ENCODE assay signal across 21 cellular contexts in genomic region chrX:29724316-29724715, GRCh38.
"Had no signal": no experiment of that assay in that cellular context is flagged by ENCODE, and none has a peak within 500 bp of the region (broad histone marks: within the 10 kb centered on the region; RNA-seq: fewer than 3 reads in every experiment).

No MANE protein-coding gene starts in this region.

- ATAC-seq: activated CD8-positive, alpha-beta T cell treated with anti-CD3 and anti-CD28 coated beads, Interleukin-2, amount 10 ng/mL, durations not matched to agents 7 days and 5 days; activated naive CD8-positive, alpha-beta T cell treated with anti-CD3 and anti-CD28 coated beads, Interleukin-2, amount 50 U/mL, for 24 hours; heart right ventricle; left cardiac atrium; natural killer cell treated with Interleukin-12 subunit alpha and Interleukin-12 subunit beta and Interleukin-15 and Interleukin-18, amount 100 ng/mL, for 72 hours; stimulated activated naive B cell treated with anti-CD40 and anti-IgM and Interleukin-4, amounts not matched to agents 10 μg/mL and 1 μg/mL and 100 μg/mL, for 72 hours had no signal

- DNase-seq: activated CD4-positive, alpha-beta T cell treated with anti-CD3 and anti-CD28 coated beads, Interleukin-2, amount 10 ng/mL, durations not matched to agents 7 days and 5 days; activated CD4-positive, CD25-positive, alpha-beta regulatory T cell treated with anti-CD3 and anti-CD28 coated beads, Interleukin-2, amount 50 U/mL, for 72 hours; activated CD8-positive, alpha-beta T cell treated with anti-CD3 and anti-CD28 coated beads, Interleukin-2, amount 10 ng/mL, durations not matched to agents 7 days and 5 days; activated gamma-delta T cell; activated naive CD4-positive, alpha-beta T cell treated with anti-CD3 and anti-CD28 coated beads, Interleukin-2, amount 50 U/mL, for 16 hours; activated naive CD8-positive, alpha-beta T cell treated with anti-CD3 and anti-CD28 coated beads, Interleukin-2, amount 50 U/mL, for 24 hours; aorta; brain microvascular endothelial cell; caudate nucleus; effector CD4-positive, alpha-beta T cell; heart right ventricle; islet precursor cell; left cardiac atrium; retina; sigmoid colon; stimulated activated CD4-positive, alpha-beta T cell treated with anti-CD3 and anti-CD28 coated beads, Interleukin-15, amount 100 ng/mL, for 24 hours; stimulated activated CD4-positive, alpha-beta T cell treated with anti-CD3 and anti-CD28 coated beads, Interleukin-2, amount 100 ng/mL, for 48 hours; stimulated activated CD8-positive, alpha-beta memory T cell treated with anti-CD3 and anti-CD28 coated beads, Interleukin-4, amount 100 ng/mL, for 48 hours; stimulated activated naive B cell treated with anti-CD40 and anti-IgM and Interleukin-4, amounts not matched to agents 10 μg/mL and 1 μg/mL and 100 μg/mL, for 72 hours; WERI-Rb-1 had no signal
